11 cellular contexts compared by ENCODE assay signal in the genomic region with DNA sequence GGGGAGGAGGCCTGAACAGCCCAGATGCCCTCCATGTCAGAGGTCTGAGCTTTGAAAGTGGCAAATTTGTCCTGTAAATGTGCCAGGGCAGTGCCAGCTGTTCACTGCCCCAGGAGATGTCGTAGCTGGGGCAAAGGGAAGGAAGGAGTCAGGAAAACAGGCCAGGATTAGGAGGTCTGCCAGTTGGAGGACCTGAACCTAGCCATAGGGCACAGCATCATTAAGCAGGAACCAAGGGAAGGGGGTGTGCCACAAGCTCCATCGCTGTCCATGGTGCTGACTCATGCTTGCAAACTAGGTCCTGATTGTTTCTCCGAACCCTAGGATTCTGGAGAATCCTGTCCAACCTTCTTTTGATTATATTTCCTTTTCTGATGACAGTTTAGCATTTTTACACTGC.
DNase-seq lines count a peak whose midpoint lies in the region; ATAC-seq, FAIRE-seq and TF ChIP-seq lines count a peak whose summit lies in the region.
"Had no signal": no experiment of that assay in that cellular context is flagged by ENCODE, and none has a peak within 500 bp of the region (broad histone marks: within the 10 kb centered on the region; RNA-seq: fewer than 3 reads in every experiment).

No MANE protein-coding gene starts in this region.

- H3K9me3 Mint-ChIP-seq in Calu3 (ENCODE audit: low read depth, unreplicated experiment): no peaks in the 10 kb centered on the region

- peak; percentile 70 for DNase-seq in Calu3
- peak; percentile 5 for DNase-seq in KG1 (lab: John Stamatoyannopoulos, UW)
- peak; percentile 45 for DNase-seq in adipocyte (ENCODE audit: low read depth)
- DNase-seq in left lobe of liver (ENCODE audit: low spot score): no peak
- no peak for DNase-seq in H54 (ENCODE audit: insufficient read length, low spot score)
- no peak for DNase-seq in activated effector memory CD4-positive, alpha-beta T cell treated with anti-CD3 and anti-CD28 coated beads, Interleukin-2, amount 50 U/mL, for 16 hours
- no peak for DNase-seq in NCI-H1105 treated with DMSO at 0.1 percent for 48 hours (lab: John Stamatoyannopoulos, UW)
- DNase-seq: NCI-H524 had no signal

- no peaks in the 10 kb centered on the region for H3K9me3 ChIP-seq in adipocyte (ENCODE audit: control insufficient read depth, low read length)
- H3K9me3 ChIP-seq: suprapubic skin had no signal

- H3K4me1 Mint-ChIP-seq in Calu3 (ENCODE audit: low read depth, unreplicated experiment): peaks cover 1% of the 10 kb centered on the region
- H3K4me1 Mint-ChIP-seq: naive thymus-derived CD8-positive, alpha-beta T cell had no signal

- CTCF ChIA-PET in Calu3 (lab: Charles Lee): interaction anchor here (0.5 kb wide), 1 partner anchor 1092 kb away, joined by 3 read pairs; a partner anchor contains a TSS

- no peaks in the 10 kb centered on the region for H3K36me3 ChIP-seq in adipocyte (ENCODE audit: control insufficient read depth, insufficient read depth, low read length, severe bottlenecking)
- H3K36me3 ChIP-seq: suprapubic skin had no signal

- no peak overlapping the region for H3K4me3 ChIP-seq in adipocyte (ENCODE audit: low read length)
- H3K4me3 ChIP-seq: suprapubic skin had no signal

- intact Hi-C loops in Calu3 (cut with micrococcal nuclease; ENCODE audit: unreplicated experiment): no loop called here

- peaks cover 42% of the 10 kb centered on the region for H3K27me3 Mint-ChIP-seq in Calu3 (ENCODE audit: unreplicated experiment)

- peaks cover 3% of the 10 kb centered on the region for H3K27me3 ChIP-seq in adipocyte (replicated peaks; ENCODE audit: control insufficient read depth, insufficient read depth, low read length)

- FAIRE-seq in H54 (lab: Jason Lieb, UNC): no peak

- TF ChIP-seq CTCF in Calu3 (IDR thresholded peaks at IDR 0.05; ENCODE audit: unreplicated experiment): no peak

- H3K27ac Mint-ChIP-seq in Calu3 (ENCODE audit: unreplicated experiment): no peak overlapping the region
- H3K27ac Mint-ChIP-seq: naive thymus-derived CD8-positive, alpha-beta T cell had no signal

- ATAC-seq in left lobe of liver: peak; percentile 23
- no peak for ATAC-seq in HG03571 (IDR thresholded peaks at IDR 0.05; ENCODE audit: unreplicated experiment)
- ATAC-seq: naive thymus-derived CD8-positive, alpha-beta T cell had no signal

- no peaks in the 10 kb centered on the region for H3K36me3 Mint-ChIP-seq in Calu3 (ENCODE audit: insufficient read depth, unreplicated experiment)

- BruUV-seq in Calu3 (replicated peaks; lab: Mats Ljungman, UMichigan): no TSS peak

- H3K9ac ChIP-seq in adipocyte (ENCODE audit: low read length): no peak overlapping the region

- no peak for TF ChIP-seq POLR2A in H54 (IDR thresholded peaks at IDR 0.05; ENCODE audit: low read depth, low read length)

- H3K4me3 Mint-ChIP-seq in Calu3 (ENCODE audit: low read depth, unreplicated experiment): no peak overlapping the region
- H3K4me3 Mint-ChIP-seq: naive thymus-derived CD8-positive, alpha-beta T cell had no signal

- H3K4me1 ChIP-seq in adipocyte (ENCODE audit: control insufficient read depth, insufficient read depth, low read length): no peaks in the 10 kb centered on the region
- H3K4me1 ChIP-seq: suprapubic skin had no signal

Comparison
In these comparisons a context has a peak if more than half of its experiments do, and no peak if none do; other contexts are left out.
1. DNase-seq: peak in Calu3 (single experiment), KG1 (single experiment) and adipocyte (single experiment); none in left lobe of liver (single experiment), H54 (single experiment), activated effector memory CD4-positive, alpha-beta T cell treated with anti-CD3 and anti-CD28 coated beads, Interleukin-2, amount 50 U/mL, for 16 hours (single experiment) and NCI-H1105 treated with DMSO at 0.1 percent for 48 hours (single experiment).